In genomic region chr3:194738254-194739093, GRCh38 we compare ENCODE assay signal across 8 cellular contexts. TPM values are rescaled to one million over a fixed set of nuclear protein-coding genes. Genes with fewer than 3 reads are reported as not detected.
DNase-seq lines count a peak whose midpoint lies in the region; ATAC-seq and TF ChIP-seq lines count a peak whose summit lies in the region.

No MANE protein-coding gene starts in this region.

- DNase-seq in G401 (ENCODE audit: low spot score) (peak; percentile 96), retinal pigment epithelial cell (ENCODE audit: low read depth) (peak; percentile 20)
- DNase-seq in stimulated activated naive CD4-positive, alpha-beta T cell (lab: John Stamatoyannopoulos, UW): no peak
- no peak for DNase-seq in activated naive CD4-positive, alpha-beta T cell treated with anti-CD3 and anti-CD28 coated beads, Interleukin-2, amount 50 U/mL, for 72 hours (ENCODE audit: low spot score in 2 of 2)
- no peak for DNase-seq in activated CD4-positive, alpha-beta T cell treated with anti-CD3 and anti-CD28 coated beads for 4 hours

- peaks cover 0 to 6% (median 0%) of the 10 kb centered on the region in 3 donors for H3K9me3 ChIP-seq in gastroesophageal sphincter

- no peak for TF ChIP-seq EP300 in gastroesophageal sphincter (IDR thresholded peaks at IDR 0.05)

- ATAC-seq in SK-N-SH treated with all-trans-retinoic acid at 6 μM for 48 hours (peak; percentile 73), gastroesophageal sphincter (peak; percentile 67), HG02763 (IDR thresholded peaks at IDR 0.05; ENCODE audit: unreplicated experiment) (no peak)
- ATAC-seq in activated naive CD4-positive, alpha-beta T cell treated with anti-CD3 and anti-CD28 coated beads, Interleukin-2, amount 50 U/mL, for 72 hours: no peak

- TF ChIP-seq CTCF in gastroesophageal sphincter (IDR thresholded peaks at IDR 0.05): no peak
- TF ChIP-seq CTCF in retinal pigment epithelial cell (conservative IDR thresholded peaks at IDR 0.05; ENCODE audit: low read depth, low read length): no peak

- H3K27ac Mint-ChIP-seq in activated naive CD4-positive, alpha-beta T cell treated with anti-CD3 and anti-CD28 coated beads, Interleukin-2, amount 50 U/mL, for 72 hours: peak overlapping the region in 1 of 2 donors; percentile 24

- H3K36me3 Mint-ChIP-seq in activated naive CD4-positive, alpha-beta T cell treated with anti-CD3 and anti-CD28 coated beads, Interleukin-2, amount 50 U/mL, for 72 hours: peaks cover 0 to 5% of the 10 kb centered on the region in 2 donors

- H3K36me3 ChIP-seq in gastroesophageal sphincter: no peaks in the 10 kb centered on the region

- 35 to 54% methylated on average over 2 to 4 of the region's 6 CpGs for WGBS in gastroesophageal sphincter (ENCODE audit: low coverage in 1 of 2), 2 donors

- peaks cover 8% of the 10 kb centered on the region for H3K27me3 ChIP-seq in gastroesophageal sphincter

- in situ Hi-C loops in G401 (cut with HindIII; ENCODE audit: low sequenced_read_pairs): no loop called here

- peak overlapping the region in 2 of 4 donors; percentile 8 to 29 for H3K27ac ChIP-seq in gastroesophageal sphincter

- no peak overlapping the region for H3K4me3 ChIP-seq in gastroesophageal sphincter
- H3K4me3 ChIP-seq in retinal pigment epithelial cell (ENCODE audit: low read length): no peak overlapping the region

- TF ChIP-seq POLR2A in gastroesophageal sphincter (IDR thresholded peaks at IDR 0.05): no peak

- peaks cover 0 to 32% (median 10%) of the 10 kb centered on the region in 3 donors for H3K4me1 ChIP-seq in gastroesophageal sphincter

- peaks cover 0 to 4% of the 10 kb centered on the region in 2 donors for H3K9me3 Mint-ChIP-seq in activated naive CD4-positive, alpha-beta T cell treated with anti-CD3 and anti-CD28 coated beads, Interleukin-2, amount 50 U/mL, for 72 hours

TF ChIP-seq in SK-N-SH treated with all-trans-retinoic acid at 6 μM for 48 hours, 23 proteins besides CTCF, POLR2A, EP300 and RAD21:
- no peak for TF ChIP-seq ZC3H10 (CRISPR knock-in tag; IDR thresholded peaks at IDR 0.05)
- TF ChIP-seq TCF4 (CRISPR knock-in tag; IDR thresholded peaks at IDR 0.05; ENCODE audit: borderline replicate concordance): peak; percentile 41; the same call in 1 of the 2 replicates
- peak; percentile 15; the same call in 1 of the 2 replicates for TF ChIP-seq TSHZ2 (CRISPR knock-in tag; IDR thresholded peaks at IDR 0.05)
- no peak for TF ChIP-seq OSR1 (CRISPR knock-in tag; IDR thresholded peaks at IDR 0.05)
- TF ChIP-seq ISL1 (CRISPR knock-in tag; IDR thresholded peaks at IDR 0.05): no peak
- no peak for TF ChIP-seq ZFP3 (CRISPR knock-in tag; IDR thresholded peaks at IDR 0.05)

RNA-seq across cellular contexts. Expression of gene FAM43A, which starts 52.8 kb away (rescaled TPM):
- total RNA-seq in G401 (2014; rRNA removed; shearing (Covaris generic)): 9.6 and 13.2 TPM in 2 replicates
- total RNA-seq in gastroesophageal sphincter: 10 to 100 TPM; 15.9 to 36.3 (median 23.8) TPM
- 1 to 10 TPM; 3.5 to 6.8 TPM for total RNA-seq in activated naive CD4-positive, alpha-beta T cell treated with anti-CD3 and anti-CD28 coated beads, Interleukin-2, amount 50 U/mL, for 72 hours

Comparison
In these comparisons a context has a peak if more than half of its experiments do, and no peak if none do; other contexts are left out.
1. DNase-seq: peak in G401 (single experiment) and retinal pigment epithelial cell (single experiment); none in stimulated activated naive CD4-positive, alpha-beta T cell (0 of 6), activated naive CD4-positive, alpha-beta T cell treated with anti-CD3 and anti-CD28 coated beads, Interleukin-2, amount 50 U/mL, for 72 hours (0 of 2) and activated CD4-positive, alpha-beta T cell treated with anti-CD3 and anti-CD28 coated beads for 4 hours (0 of 2).
2. ATAC-seq: peak in SK-N-SH treated with all-trans-retinoic acid at 6 μM for 48 hours (single experiment) and gastroesophageal sphincter (single experiment); none in activated naive CD4-positive, alpha-beta T cell treated with anti-CD3 and anti-CD28 coated beads, Interleukin-2, amount 50 U/mL, for 72 hours (0 of 2) and HG02763 (single experiment).